In the genomic region with DNA sequence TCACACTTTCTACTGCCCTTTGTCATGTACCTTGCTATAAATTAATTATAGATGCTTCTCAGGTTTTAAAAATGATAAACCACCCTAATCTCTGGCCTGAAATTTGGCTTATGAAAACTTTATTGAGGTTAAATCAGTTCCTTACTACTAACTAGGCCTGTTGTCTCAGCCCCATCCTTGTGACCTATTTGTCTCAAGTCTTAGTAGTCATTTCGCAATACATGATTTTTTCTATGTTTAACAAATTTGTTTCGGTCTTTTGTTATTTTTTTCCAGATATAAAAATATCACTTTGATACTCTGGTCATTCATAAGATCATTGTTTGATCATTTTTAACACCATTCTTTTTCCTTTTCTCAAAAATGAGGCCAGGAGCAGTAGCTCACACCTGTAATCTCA, we compare ENCODE assay signal across 16 cellular contexts.
"Had no signal": no experiment of that assay in that cellular context is flagged by ENCODE, and none has a peak within 500 bp of the region (broad histone marks: within the 10 kb centered on the region; RNA-seq: fewer than 3 reads in every experiment).

No MANE protein-coding gene starts in this region.

- ATAC-seq: activated CD8-positive, alpha-beta T cell treated with anti-CD3 and anti-CD28 coated beads, Interleukin-2, amount 10 ng/mL, durations not matched to agents 7 days and 5 days; activated T-cell treated with anti-CD3 and anti-CD28 coated beads, Interleukin-2, amount 50 U/mL, for 72 hours; effector memory CD8-positive, alpha-beta T cell; naive thymus-derived CD8-positive, alpha-beta T cell had no signal

- H3K27ac ChIP-seq: epithelial cell of prostate, neutrophil, parathyroid adenoma, transverse colon had no signal

- H3K36me3 ChIP-seq: neutrophil, transverse colon had no signal

- H3K4me1 ChIP-seq: parathyroid adenoma, transverse colon had no signal

- DNase-seq: activated CD4-positive, alpha-beta T cell treated with anti-CD3 and anti-CD28 coated beads, Interleukin-2, amount 10 ng/mL, durations not matched to agents 24 days and 14 days; activated CD4-positive, CD25-positive, alpha-beta regulatory T cell; activated CD8-positive, alpha-beta memory T cell treated with anti-CD3 and anti-CD28 coated beads, Interleukin-2, amount 50 U/mL, for 48 hours; activated CD8-positive, alpha-beta T cell treated with anti-CD3 and anti-CD28 coated beads, Interleukin-2, amount 10 ng/mL, durations not matched to agents 7 days and 5 days; activated gamma-delta T cell; activated T-cell treated with anti-CD3 and anti-CD28 coated beads, Interleukin-2, amount 50 U/mL, for 72 hours; aorta; effector memory CD8-positive, alpha-beta T cell; hypothalamus; naive thymus-derived CD8-positive, alpha-beta T cell; stimulated activated CD4-positive, alpha-beta T cell treated with anti-CD3 and anti-CD28 coated beads, Interleukin-2, amount 100 ng/mL, for 48 hours; stimulated activated naive CD4-positive, alpha-beta T cell; transverse colon had no signal

- H3K4me3 ChIP-seq: transverse colon had no signal

- H3K9me3 ChIP-seq: neutrophil, transverse colon had no signal

- H3K27me3 ChIP-seq: neutrophil, transverse colon had no signal
